Comparison of ENCODE assay signal across 18 cellular contexts in the genomic region with DNA sequence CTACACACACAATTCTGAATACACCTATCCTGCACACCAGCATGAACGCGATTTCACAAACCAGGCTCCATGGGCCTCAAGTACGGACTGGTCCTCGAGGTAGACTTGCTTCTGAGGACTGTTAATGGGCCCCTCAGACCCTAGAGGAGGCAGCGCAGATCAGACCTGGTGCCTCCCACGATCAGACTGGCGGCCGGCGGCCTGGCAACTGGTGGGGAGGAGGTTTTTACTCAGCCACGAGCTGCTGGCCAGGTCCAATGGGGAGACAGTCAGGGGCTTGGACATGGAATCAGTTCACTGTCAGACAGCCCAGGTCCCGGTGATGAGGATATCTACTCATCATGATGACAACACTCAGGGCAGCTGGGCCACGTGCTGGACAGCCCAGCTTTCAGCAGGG. TPM values are rescaled to one million over a fixed set of nuclear protein-coding genes. Genes with fewer than 3 reads are reported as not detected.
DNase-seq lines count a peak whose midpoint lies in the region; ATAC-seq and TF ChIP-seq lines count a peak whose summit lies in the region.
"Had no signal": no experiment of that assay in that cellular context is flagged by ENCODE, and none has a peak within 500 bp of the region (broad histone marks: within the 10 kb centered on the region; RNA-seq: fewer than 3 reads in every experiment).

No MANE protein-coding gene starts in this region.

- H3K14ac ChIP-seq in mesenchymal stem cell (ENCODE audit: low read length in 2 of 2) = no peak overlapping the region

- no peak overlapping the region for H3K18ac ChIP-seq in mesenchymal stem cell (ENCODE audit: low read depth in 1 of 2, low read length in 2 of 2)

- DNase-seq in T-helper 1 cell = no peak
- peak; percentile 10 for DNase-seq in GM13976 (ENCODE audit: low spot score)
- DNase-seq in mesenchymal stem cell = no peak
- DNase-seq in posterior vena cava (ENCODE audit: low spot score) = peak; percentile 80
- DNase-seq in gastrocnemius medialis = no peak
- no peak for DNase-seq in immature natural killer cell
- no peak for DNase-seq in GM20000 (ENCODE audit: low spot score)
- DNase-seq: AML-193, IMR-90 had no signal

- H2BK12ac ChIP-seq in mesenchymal stem cell (ENCODE audit: low read length in 2 of 2) = no peak overlapping the region

- TF ChIP-seq POLR2A in gastrocnemius medialis (IDR thresholded peaks at IDR 0.05) = no peak

- peaks cover 16% of the 10 kb centered on the region for H3K4me1 Mint-ChIP-seq in T-helper 1 cell treated with Interleukin-12 subunit alpha and Interleukin-12 subunit beta and Interleukin-4 antibody, amounts not matched to agents 30 μg/mL and 1 μg/mL, for 36 hours (ENCODE audit: low read depth)
- no peaks in the 10 kb centered on the region for H3K4me1 Mint-ChIP-seq in immature natural killer cell

- H3K27me3 Mint-ChIP-seq in T-helper 1 cell treated with Interleukin-12 subunit alpha and Interleukin-12 subunit beta and Interleukin-4 antibody, amounts not matched to agents 30 μg/mL and 1 μg/mL, for 36 hours (ENCODE audit: low read depth) = peaks cover 3% of the 10 kb centered on the region
- H3K27me3 Mint-ChIP-seq in immature natural killer cell (ENCODE audit: low read depth in 3 of 3) = peaks cover 0 to 3% (median 2%) of the 10 kb centered on the region in 3 donors

- no peaks in the 10 kb centered on the region for H3K9me3 Mint-ChIP-seq in T-helper 1 cell treated with Interleukin-12 subunit alpha and Interleukin-12 subunit beta and Interleukin-4 antibody, amounts not matched to agents 30 μg/mL and 1 μg/mL, for 36 hours
- H3K9me3 Mint-ChIP-seq in immature natural killer cell = no peaks in the 10 kb centered on the region
- H3K9me3 Mint-ChIP-seq: CD8-positive, alpha-beta memory T cell had no signal

- no peak overlapping the region for H3K9ac ChIP-seq in mesenchymal stem cell (ENCODE audit: low read length)
- H3K9ac ChIP-seq: BLaER1 had no signal

- H3K4me3 Mint-ChIP-seq in T-helper 1 cell treated with Interleukin-12 subunit alpha and Interleukin-12 subunit beta and Interleukin-4 antibody, amounts not matched to agents 30 μg/mL and 1 μg/mL, for 36 hours = no peak overlapping the region
- no peak overlapping the region for H3K4me3 Mint-ChIP-seq in immature natural killer cell
- H3K4me3 Mint-ChIP-seq: CD8-positive, alpha-beta memory T cell had no signal

- H3K23ac ChIP-seq in mesenchymal stem cell (ENCODE audit: low read length in 2 of 2) = no peak overlapping the region

- in situ Hi-C loops in GM13976 (cut with MboI; ENCODE audit: low sequenced_read_pairs, unreplicated experiment) (no loop called here), gastrocnemius medialis (cut with MboI; ENCODE audit: low sequenced_read_pairs in 4 of 4) (no loop called here)

- H3K79me1 ChIP-seq in mesenchymal stem cell (replicated peaks; ENCODE audit: low read length, poor library complexity, severe bottlenecking) = no peaks in the 10 kb centered on the region

- H3K4me1 ChIP-seq in mesenchymal stem cell (ENCODE audit: control insufficient read depth, insufficient read depth, low read depth, low read length) (no peaks in the 10 kb centered on the region), gastrocnemius medialis (no peaks in the 10 kb centered on the region)
- H3K4me1 ChIP-seq: BLaER1 had no signal

- H3K36me3 ChIP-seq in mesenchymal stem cell (ENCODE audit: control insufficient read depth in 1 of 2, insufficient read depth in 2 of 2, low read depth in 1 of 2, low read length in 2 of 2) (no peaks in the 10 kb centered on the region), gastrocnemius medialis (no peaks in the 10 kb centered on the region)
- H3K36me3 ChIP-seq: BLaER1 had no signal

- no peak overlapping the region for H3K4ac ChIP-seq in mesenchymal stem cell (ENCODE audit: low read depth in 1 of 2, low read length in 2 of 2)

- intact Hi-C loops in posterior vena cava (cut with DNase I) (no loop called here), gastrocnemius medialis (cut with DNase I; ENCODE audit: low total_unique reads) (no loop called here)

- peaks cover 3 to 34% of the 10 kb centered on the region in 2 experiments for H3K27me3 ChIP-seq in mesenchymal stem cell (ENCODE audit: control insufficient read depth in 1 of 2, insufficient read depth in 1 of 2, low read length in 2 of 2)
- no peaks in the 10 kb centered on the region for H3K27me3 ChIP-seq in gastrocnemius medialis
- H3K27me3 ChIP-seq: BLaER1 had no signal

- no peak overlapping the region for H2AFZ ChIP-seq in mesenchymal stem cell (ENCODE audit: low read depth, low read length)

- H3K36me3 Mint-ChIP-seq in T-helper 1 cell treated with Interleukin-12 subunit alpha and Interleukin-12 subunit beta and Interleukin-4 antibody, amounts not matched to agents 30 μg/mL and 1 μg/mL, for 36 hours (ENCODE audit: low read depth) = peaks cover 2% of the 10 kb centered on the region
- H3K36me3 Mint-ChIP-seq in immature natural killer cell = no peaks in the 10 kb centered on the region
- H3K36me3 Mint-ChIP-seq: CD8-positive, alpha-beta memory T cell had no signal

- 81% methylated on average over 12 of the region's 12 CpGs for WGBS in mesenchymal stem cell

- H2AK5ac ChIP-seq in mesenchymal stem cell (ENCODE audit: low read length, severe bottlenecking) = no peak overlapping the region

- TF ChIP-seq CTCF in GM13976 (IDR thresholded peaks at IDR 0.05; ENCODE audit: borderline replicate concordance, control extremely low read depth, extremely low read depth, insufficient read depth, missing control alignments) = no peak
- TF ChIP-seq CTCF in gastrocnemius medialis (IDR thresholded peaks at IDR 0.05 in 4 of 5, conservative IDR thresholded peaks at IDR 0.05 in 1 of 5) = no peak
- TF ChIP-seq CTCF in GM20000 (IDR thresholded peaks at IDR 0.05; ENCODE audit: extremely low read depth, missing control alignments) = no peak

- H2BK120ac ChIP-seq in mesenchymal stem cell (ENCODE audit: low read depth, low read length) = no peak overlapping the region

- no peak overlapping the region for H2BK15ac ChIP-seq in mesenchymal stem cell (ENCODE audit: low read depth, poor library complexity, severe bottlenecking)

- no peak for ATAC-seq in gastrocnemius medialis
- ATAC-seq: GM12878, HCT116 had no signal

- no peak overlapping the region for H2BK5ac ChIP-seq in mesenchymal stem cell (ENCODE audit: low read depth, low read length, poor library complexity, severe bottlenecking)

- no peak overlapping the region for H3K27ac ChIP-seq in mesenchymal stem cell (ENCODE audit: low read length, poor library complexity, severe bottlenecking)
- H3K27ac ChIP-seq in gastrocnemius medialis = no peak overlapping the region
- H3K27ac ChIP-seq: 22Rv1, BLaER1 had no signal

- H3K4me2 ChIP-seq in mesenchymal stem cell (ENCODE audit: low read length, poor library complexity, severe bottlenecking) = no peak overlapping the region
- H3K4me2 ChIP-seq: BLaER1 had no signal

- H3K4me3 ChIP-seq in mesenchymal stem cell (ENCODE audit: insufficient read depth in 1 of 2, low read depth in 1 of 2, low read length in 2 of 2) = no peak overlapping the region
- no peak overlapping the region for H3K4me3 ChIP-seq in gastrocnemius medialis
- H3K4me3 ChIP-seq: BLaER1, GM12878 had no signal

- no peak overlapping the region for H4K8ac ChIP-seq in mesenchymal stem cell (ENCODE audit: low read length)

- H3K27ac Mint-ChIP-seq in T-helper 1 cell treated with Interleukin-12 subunit alpha and Interleukin-12 subunit beta and Interleukin-4 antibody, amounts not matched to agents 30 μg/mL and 1 μg/mL, for 36 hours = peak overlapping the region; percentile 34
- H3K27ac Mint-ChIP-seq in immature natural killer cell = no peak overlapping the region

- H4K91ac ChIP-seq in mesenchymal stem cell (ENCODE audit: low read length) = peak overlapping the region; percentile 28

- H3K9me3 ChIP-seq in mesenchymal stem cell (ENCODE audit: control insufficient read depth, low read length) (no peaks in the 10 kb centered on the region), gastrocnemius medialis (no peaks in the 10 kb centered on the region)
- H3K9me3 ChIP-seq: BLaER1 had no signal

RNA-seq across cellular contexts. Expression of gene RASGEF1A, which starts 47.8 kb away (rescaled TPM):
- polyA plus RNA-seq in mesenchymal stem cell (2013, experiment 1 of 2) = 1.4 TPM
- polyA plus RNA-seq in mesenchymal stem cell (2013, experiment 2 of 2) = 1.3 TPM
- 1 to 10 TPM in 1 of 2 donors, under 1 TPM in 1; 0.81 to 1.1 TPM for total RNA-seq in posterior vena cava
- under 1 TPM; 0.31 to 0.80 (median 0.73) TPM for total RNA-seq in gastrocnemius medialis
- polyA plus RNA-seq in immature natural killer cell = 10 to 100 TPM in 1 of 3 donors, 1 to 10 TPM in 2; 4.4 to 11.6 (median 5.6) TPM
- total RNA-seq: A673, Daoy, H4 had no signal

RNA-seq across cellular contexts. Expression of gene FXYD4, which starts 56.8 kb away (rescaled TPM):
- not detected for polyA plus RNA-seq in mesenchymal stem cell (2013, experiment 1 of 2)
- polyA plus RNA-seq in mesenchymal stem cell (2013, experiment 2 of 2) = not detected
- total RNA-seq in posterior vena cava = not detected
- total RNA-seq in gastrocnemius medialis = not detected
- not detected for polyA plus RNA-seq in immature natural killer cell
- total RNA-seq: A673; CD8-positive, alpha-beta memory T cell; Daoy; GM12878; H4; IMR-90 had no signal
- polyA plus RNA-seq: CD8-positive, alpha-beta memory T cell; GM12878; IMR-90 had no signal

Comparison
In these comparisons a context has a peak if more than half of its experiments do, and no peak if none do; other contexts are left out.
1. DNase-seq: peak in GM13976 (single experiment) and posterior vena cava (single experiment); none in T-helper 1 cell (0 of 5), mesenchymal stem cell (single experiment), gastrocnemius medialis (0 of 2), immature natural killer cell (0 of 3) and GM20000 (single experiment).